In the genomic region with DNA sequence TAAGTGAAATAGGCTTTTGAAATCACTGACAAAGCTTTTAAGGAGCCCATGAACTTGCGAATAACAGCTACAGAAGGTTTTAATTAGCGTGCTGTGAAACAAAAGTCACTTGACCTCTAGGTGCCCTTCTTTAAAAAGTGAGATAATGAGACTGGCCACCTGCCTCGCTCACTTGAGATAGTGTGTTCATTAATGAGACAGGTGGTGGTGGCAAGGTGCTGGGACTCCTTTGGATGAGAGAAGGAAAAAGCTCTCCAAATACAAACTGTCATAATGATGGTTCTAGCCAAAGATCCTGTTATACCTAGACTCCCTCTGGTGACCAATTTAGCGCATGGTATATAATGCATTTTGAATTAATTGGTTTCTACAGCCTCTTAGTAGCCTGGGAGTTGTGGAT, we compare ENCODE assay signal across 8 cellular contexts. TPM values are rescaled to one million over a fixed set of nuclear protein-coding genes. Genes with fewer than 3 reads are reported as not detected.
DNase-seq lines count a peak whose midpoint lies in the region; ATAC-seq and TF ChIP-seq lines count a peak whose summit lies in the region.

No MANE protein-coding gene starts in this region.

- H3K9me3 ChIP-seq in psoas muscle: no peaks in the 10 kb centered on the region

- H3K9me3 Mint-ChIP-seq in stimulated activated effector memory CD8-positive, alpha-beta T cell treated with anti-CD3 and anti-CD28 coated beads, Interleukin-12 subunit alpha, Interleukin-12 subunit beta, amount 100 ng/mL, for 72 hours: no peaks in the 10 kb centered on the region

- no peaks in the 10 kb centered on the region for H3K4me1 Mint-ChIP-seq in stimulated activated effector memory CD8-positive, alpha-beta T cell treated with anti-CD3 and anti-CD28 coated beads, Interleukin-12 subunit alpha, Interleukin-12 subunit beta, amount 100 ng/mL, for 72 hours

- H3K36me3 Mint-ChIP-seq in stimulated activated effector memory CD8-positive, alpha-beta T cell treated with anti-CD3 and anti-CD28 coated beads, Interleukin-12 subunit alpha, Interleukin-12 subunit beta, amount 100 ng/mL, for 72 hours: no peaks in the 10 kb centered on the region

- H3K4me3 ChIP-seq in psoas muscle: no peak overlapping the region

- peak; percentile 17 for TF ChIP-seq CTCF in psoas muscle (IDR thresholded peaks at IDR 0.05)

- H3K27ac ChIP-seq in psoas muscle: no peak overlapping the region

- H3K4me3 Mint-ChIP-seq in stimulated activated effector memory CD8-positive, alpha-beta T cell treated with anti-CD3 and anti-CD28 coated beads, Interleukin-12 subunit alpha, Interleukin-12 subunit beta, amount 100 ng/mL, for 72 hours: no peak overlapping the region

- DNase-seq in HEK293T (ENCODE audit: extremely low spot score): peak; percentile 54
- DNase-seq in NCI-H2196 (lab: John Stamatoyannopoulos, UW; ENCODE audit: unreplicated experiment): peak; percentile 51
- peak; percentile 36 for DNase-seq in cerebellum (ENCODE audit: low spot score)
- no peak for DNase-seq in psoas muscle
- DNase-seq in stimulated activated naive CD4-positive, alpha-beta T cell treated with Interleukin-2 at 50 U/mL for 16 hours (lab: John Stamatoyannopoulos, UW): no peak
- no peak for DNase-seq in activated CD4-positive, CD25-positive, alpha-beta regulatory T cell (lab: John Stamatoyannopoulos, UW)
- DNase-seq in stimulated activated effector memory CD8-positive, alpha-beta T cell treated with anti-CD3 and anti-CD28 coated beads, Interleukin-12 subunit alpha, Interleukin-12 subunit beta, amount 100 ng/mL, for 72 hours (ENCODE audit: low spot score in 2 of 2): no peak

- 44 to 57% (median 49%) methylated on average over 4 of the region's 4 CpGs for WGBS in psoas muscle, 3 donors

- no peaks in the 10 kb centered on the region for H3K36me3 ChIP-seq in psoas muscle (ENCODE audit: insufficient read depth in 1 of 2, low read depth in 1 of 2)

- intact Hi-C loops in psoas muscle (cut with DNase I): no loop called here

- H3K4me1 ChIP-seq in psoas muscle: no peaks in the 10 kb centered on the region

- ATAC-seq in psoas muscle (no peak), GM18858 (IDR thresholded peaks at IDR 0.05; ENCODE audit: unreplicated experiment) (no peak)
- no peak for ATAC-seq in stimulated activated effector memory CD8-positive, alpha-beta T cell treated with anti-CD3 and anti-CD28 coated beads, Interleukin-12 subunit alpha, Interleukin-12 subunit beta, amount 100 ng/mL, for 72 hours

- CTCF ChIA-PET in HEK293T (lab: Yijun Ruan, JAX): interaction anchor here (0.6 to 2.9 kb wide), 3 partner anchors 16 to 107 kb away, joined by 3 to 17 read pairs (median 4); no protein-coding TSS in a partner anchor

- POLR2A ChIA-PET in HEK293T (lab: Yijun Ruan, JAX): interaction anchor here (1.2 to 1.5 kb wide), 2 partner anchors 23 to 116 kb away, joined by 6 to 8 read pairs; partner anchors contain the start of genes IREB2 and SKIC8

- no peaks in the 10 kb centered on the region for H3K27me3 ChIP-seq in psoas muscle (ENCODE audit: insufficient read depth in 3 of 3, low read length in 2 of 3)

- H3K27ac Mint-ChIP-seq in stimulated activated effector memory CD8-positive, alpha-beta T cell treated with anti-CD3 and anti-CD28 coated beads, Interleukin-12 subunit alpha, Interleukin-12 subunit beta, amount 100 ng/mL, for 72 hours: no peak overlapping the region

TF ChIP-seq in HEK293T, 16 proteins besides CTCF, POLR2A, EP300 and RAD21:
- no peak for TF ChIP-seq CTBP1 (IDR thresholded peaks at IDR 0.05; ENCODE audit: borderline replicate concordance)
- TF ChIP-seq PKNOX1 (IDR thresholded peaks at IDR 0.05): no peak
- TF ChIP-seq ELF4 (IDR thresholded peaks at IDR 0.05): no peak
- TF ChIP-seq LEF1 (IDR thresholded peaks at IDR 0.05; ENCODE audit: borderline replicate concordance): no peak
- TF ChIP-seq NFRKB (IDR thresholded peaks at IDR 0.05): no peak
- TF ChIP-seq SUZ12 (IDR thresholded peaks at IDR 0.05): no peak
- no peak for TF ChIP-seq HDGF (IDR thresholded peaks at IDR 0.05; ENCODE audit: borderline replicate concordance)
- TF ChIP-seq SP1 (IDR thresholded peaks at IDR 0.05): no peak
- TF ChIP-seq ARNT (IDR thresholded peaks at IDR 0.05): no peak
- no peak for TF ChIP-seq FOXM1 (IDR thresholded peaks at IDR 0.05; ENCODE audit: borderline replicate concordance)

RNA-seq across cellular contexts. Expression of gene IREB2, which starts 22.7 kb away (rescaled TPM):
- total RNA-seq in cerebellum (73.9 TPM), psoas muscle (10 to 100 TPM; 29.2 to 46.5 (median 42.9) TPM)
- polyA plus RNA-seq in psoas muscle: 10 to 100 TPM; 11.0 to 24.6 (median 11.3) TPM

Comparison
In these comparisons a context has a peak if more than half of its experiments do, and no peak if none do; other contexts are left out.
1. DNase-seq: peak in HEK293T (single experiment), NCI-H2196 (single experiment) and cerebellum (single experiment); none in psoas muscle (0 of 2), stimulated activated naive CD4-positive, alpha-beta T cell treated with Interleukin-2 at 50 U/mL for 16 hours (single experiment), activated CD4-positive, CD25-positive, alpha-beta regulatory T cell (0 of 4) and stimulated activated effector memory CD8-positive, alpha-beta T cell treated with anti-CD3 and anti-CD28 coated beads, Interleukin-12 subunit alpha, Interleukin-12 subunit beta, amount 100 ng/mL, for 72 hours (0 of 2).